ENCODE assay signal across 8 cellular contexts in genomic region chr1:246689409-246689997, GRCh38. TPM values are rescaled to one million over a fixed set of nuclear protein-coding genes. Genes with fewer than 3 reads are reported as not detected.
DNase-seq lines count a peak whose midpoint lies in the region; ATAC-seq and TF ChIP-seq lines count a peak whose summit lies in the region.

No MANE protein-coding gene starts in this region.

- H3K4me3 ChIP-seq in AG10803 (ENCODE audit: low read length), result peak overlapping the region; percentile 50

- DNase-seq in AG10803 (ENCODE audit: low read depth) (peak; percentile 72), NCI-H1930 (lab: John Stamatoyannopoulos, UW) (peak; percentile 16 to 48), T-helper 2 cell (peak in 3 of 5 experiments; percentile 8 to 67 (median 18)), cerebellum (ENCODE audit: low spot score) (peak; percentile 81), left lobe of liver (ENCODE audit: low spot score) (peak; percentile 68)
- peak; percentile 29 for DNase-seq in stimulated activated CD4-positive, alpha-beta T cell treated with anti-CD3 and anti-CD28 coated beads, Interleukin-4, amount 100 ng/mL, for 1 hour

- ATAC-seq in GM18519 (IDR thresholded peaks at IDR 0.05; ENCODE audit: low FRiP score, unreplicated experiment) (peak; percentile 92), HG02981 (IDR thresholded peaks at IDR 0.05; ENCODE audit: unreplicated experiment) (peak; percentile 97), left lobe of liver (peak; percentile 99)

- peak; percentile 91 for TF ChIP-seq CTCF in AG10803 (conservative IDR thresholded peaks at IDR 0.05; ENCODE audit: low read length)

RNA-seq across cellular contexts. Expression of gene SCCPDH, which starts 34.7 kb away (rescaled TPM):
- total RNA-seq in cerebellum (38.0 TPM), left lobe of liver (94.6 TPM)

Comparison
In these comparisons a context has a peak if more than half of its experiments do, and no peak if none do; other contexts are left out.
1. Peak in every context shown above with its lines: DNase-seq, ATAC-seq and H3K4me3 ChIP-seq.
2. DNase-seq: peak in every context shown above with its lines; median percentile 81 in cerebellum; 72 in AG10803; 68 in left lobe of liver; 32 in NCI-H1930; 29 in stimulated activated CD4-positive, alpha-beta T cell treated with anti-CD3 and anti-CD28 coated beads, Interleukin-4, amount 100 ng/mL, for 1 hour; 18 in T-helper 2 cell.